In the genomic region with DNA sequence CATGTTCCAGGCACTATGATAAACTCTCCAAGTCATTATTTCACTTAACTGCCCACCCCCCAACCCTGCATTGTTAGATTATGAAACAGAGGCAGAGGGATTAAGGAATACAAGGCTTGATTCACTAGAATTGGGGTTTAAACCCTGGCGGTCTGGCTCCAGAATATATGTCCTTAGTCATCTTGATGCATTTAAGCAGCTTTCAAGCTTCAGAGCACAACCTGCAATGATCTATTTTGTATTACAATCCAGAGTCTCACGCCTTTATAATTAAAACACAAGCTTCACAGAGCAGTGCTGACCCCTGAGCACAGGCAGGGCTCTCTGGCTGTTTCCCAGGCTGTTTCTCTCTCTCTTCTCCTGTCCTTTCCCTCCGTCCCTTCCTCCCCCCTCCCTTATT, we compare ENCODE assay signal across 16 cellular contexts.
DNase-seq lines count a peak whose midpoint lies in the region; ATAC-seq and TF ChIP-seq lines count a peak whose summit lies in the region.
"Had no signal": no experiment of that assay in that cellular context is flagged by ENCODE, and none has a peak within 500 bp of the region (broad histone marks: within the 10 kb centered on the region; RNA-seq: fewer than 3 reads in every experiment).

No MANE protein-coding gene starts in this region.

- no peak overlapping the region for H2AFZ ChIP-seq in GM23338

- peaks cover 3% of the 10 kb centered on the region for H4K20me1 ChIP-seq in GM23338 (replicated peaks; ENCODE audit: insufficient read depth)

- no peaks in the 10 kb centered on the region for H3F3A ChIP-seq in GM23338 (replicated peaks; ENCODE audit: low read depth)

- no peak overlapping the region for H3K4me3 ChIP-seq in GM23338
- no peak overlapping the region for H3K4me3 ChIP-seq in HUES48 (ENCODE audit: low read depth, low read length)
- no peak overlapping the region for H3K4me3 ChIP-seq in retinal pigment epithelial cell (ENCODE audit: low read length)
- H3K4me3 ChIP-seq: BLaER1 treated with 17β-estradiol and CSF1 and Interleukin-3, amounts not matched to agents 10 nM and 100 nM had no signal

- peaks cover 61% of the 10 kb centered on the region for H3K4me1 ChIP-seq in GM23338 (ENCODE audit: insufficient read depth)
- peaks cover 41% of the 10 kb centered on the region for H3K4me1 ChIP-seq in HUES48 (ENCODE audit: control insufficient read depth, insufficient read depth, low read length)

- DNase-seq in GM23338 (ENCODE audit: low spot score) (no peak), retinal pigment epithelial cell (ENCODE audit: low read depth) (peak; percentile 91), omental fat pad (ENCODE audit: low spot score) (no peak), NCI-H146 (lab: John Stamatoyannopoulos, UW) (no peak)
- DNase-seq: Calu3; CD8-positive, alpha-beta T cell; DMS79 treated with DMSO at 0.1 percent for 48 hours; GF-D8; HCEC 1CT had no signal

- H3K4me2 ChIP-seq in GM23338 = peak overlapping the region; percentile 55; the same call in 1 of the 2 replicates
- H3K4me2 ChIP-seq: BLaER1 treated with 17β-estradiol and CSF1 and Interleukin-3, amounts not matched to agents 10 nM and 100 nM had no signal

- H3K9me2 ChIP-seq in GM23338 (ENCODE audit: insufficient read depth) = no peaks in the 10 kb centered on the region

- H3K27ac Mint-ChIP-seq in GM23338 (no peak overlapping the region), brain (peak overlapping the region in 3 of 5 experiments; percentile 3 to 69 (median 27))
- H3K27ac Mint-ChIP-seq: B cell; CD8-positive, alpha-beta T cell; IgD-negative memory B cell had no signal

- no peak overlapping the region for H3K9ac ChIP-seq in HUES48 (ENCODE audit: low read depth, low read length)
- H3K9ac ChIP-seq: BLaER1 treated with 17β-estradiol and CSF1 and Interleukin-3, amounts not matched to agents 10 nM and 100 nM had no signal

- H3K4me3 Mint-ChIP-seq in GM23338 (no peak overlapping the region), brain (no peak overlapping the region)
- H3K4me3 Mint-ChIP-seq: B cell; CD8-positive, alpha-beta T cell; IgD-negative memory B cell had no signal

- H3K79me2 ChIP-seq in GM23338 (replicated peaks; ENCODE audit: insufficient read depth) = peaks cover 92% of the 10 kb centered on the region

- H3K4me1 Mint-ChIP-seq in GM23338 (peaks cover 68% of the 10 kb centered on the region), brain (peaks cover 64% of the 10 kb centered on the region)

- H3K9me3 Mint-ChIP-seq in GM23338 = no peaks in the 10 kb centered on the region
- H3K9me3 Mint-ChIP-seq in brain = peaks cover 4 to 15% (median 11%) of the 10 kb centered on the region in 5 experiments
- H3K9me3 Mint-ChIP-seq: CD8-positive, alpha-beta T cell; IgD-negative memory B cell had no signal

- ATAC-seq in GM23338 (0 out of 3 replicates have a peak, but pooled peaks have one; percentile 19), HG03378 (IDR thresholded peaks at IDR 0.05; ENCODE audit: unreplicated experiment) (no peak), omental fat pad (ENCODE audit: low FRiP score) (no peak)
- ATAC-seq: CD8-positive, alpha-beta T cell; HepG2 had no signal

- H3K27me3 ChIP-seq in GM23338 (ENCODE audit: insufficient read depth) = no peaks in the 10 kb centered on the region
- H3K27me3 ChIP-seq in HUES48 (ENCODE audit: control insufficient read depth, insufficient read depth, low read length) = no peaks in the 10 kb centered on the region
- H3K27me3 ChIP-seq: BLaER1 treated with 17β-estradiol and CSF1 and Interleukin-3, amounts not matched to agents 10 nM and 100 nM had no signal

- H3K36me3 Mint-ChIP-seq in GM23338 (ENCODE audit: low read depth) (peaks cover under 1% of the 10 kb centered on the region; the same call in 2 of the 3 replicates), brain (peaks cover 39% of the 10 kb centered on the region)
- H3K36me3 Mint-ChIP-seq: CD8-positive, alpha-beta T cell; IgD-negative memory B cell had no signal

- no peak for TF ChIP-seq CTCF in GM23338 (conservative IDR thresholded peaks at IDR 0.05; ENCODE audit: low read depth in 2 of 2)
- no peak for TF ChIP-seq CTCF in brain (conservative IDR thresholded peaks at IDR 0.05)
- no peak for TF ChIP-seq CTCF in retinal pigment epithelial cell (conservative IDR thresholded peaks at IDR 0.05; ENCODE audit: low read depth, low read length)
- TF ChIP-seq CTCF in omental fat pad (IDR thresholded peaks at IDR 0.05) = no peak

- H3K9me3 ChIP-seq in HUES48 (ENCODE audit: control insufficient read depth, insufficient read depth, low read length) = no peaks in the 10 kb centered on the region

- H3K27me3 Mint-ChIP-seq in GM23338 (ENCODE audit: insufficient read depth, low read depth, poor library complexity) (peaks cover 12% of the 10 kb centered on the region), brain (peaks cover 7% of the 10 kb centered on the region)
- H3K27me3 Mint-ChIP-seq: B cell, IgD-negative memory B cell had no signal

- H3K27ac ChIP-seq in GM23338 (ENCODE audit: low read depth) (no peak overlapping the region), HUES48 (ENCODE audit: low read depth, low read length) (peak overlapping the region; percentile 31)
- H3K27ac ChIP-seq: BLaER1 treated with 17β-estradiol and CSF1 and Interleukin-3, amounts not matched to agents 10 nM and 100 nM had no signal

- no peaks in the 10 kb centered on the region for H3K36me3 ChIP-seq in GM23338 (ENCODE audit: insufficient read depth)
- H3K36me3 ChIP-seq in HUES48 (ENCODE audit: control insufficient read depth, insufficient read depth, low read length) = no peaks in the 10 kb centered on the region

TF ChIP-seq in GM23338, 12 proteins besides CTCF, POLR2A, EP300 and RAD21 (continues in another document):
- TF ChIP-seq STAT1 (IDR thresholded peaks at IDR 0.05; ENCODE audit: unreplicated experiment) = no peak
- TF ChIP-seq EZH2 (IDR thresholded peaks at IDR 0.05; ENCODE audit: low read depth, unreplicated experiment) = no peak
- TF ChIP-seq ZNF114 (CRISPR knock-in tag; IDR thresholded peaks at IDR 0.05) = no peak
- TF ChIP-seq, protein P1, sequence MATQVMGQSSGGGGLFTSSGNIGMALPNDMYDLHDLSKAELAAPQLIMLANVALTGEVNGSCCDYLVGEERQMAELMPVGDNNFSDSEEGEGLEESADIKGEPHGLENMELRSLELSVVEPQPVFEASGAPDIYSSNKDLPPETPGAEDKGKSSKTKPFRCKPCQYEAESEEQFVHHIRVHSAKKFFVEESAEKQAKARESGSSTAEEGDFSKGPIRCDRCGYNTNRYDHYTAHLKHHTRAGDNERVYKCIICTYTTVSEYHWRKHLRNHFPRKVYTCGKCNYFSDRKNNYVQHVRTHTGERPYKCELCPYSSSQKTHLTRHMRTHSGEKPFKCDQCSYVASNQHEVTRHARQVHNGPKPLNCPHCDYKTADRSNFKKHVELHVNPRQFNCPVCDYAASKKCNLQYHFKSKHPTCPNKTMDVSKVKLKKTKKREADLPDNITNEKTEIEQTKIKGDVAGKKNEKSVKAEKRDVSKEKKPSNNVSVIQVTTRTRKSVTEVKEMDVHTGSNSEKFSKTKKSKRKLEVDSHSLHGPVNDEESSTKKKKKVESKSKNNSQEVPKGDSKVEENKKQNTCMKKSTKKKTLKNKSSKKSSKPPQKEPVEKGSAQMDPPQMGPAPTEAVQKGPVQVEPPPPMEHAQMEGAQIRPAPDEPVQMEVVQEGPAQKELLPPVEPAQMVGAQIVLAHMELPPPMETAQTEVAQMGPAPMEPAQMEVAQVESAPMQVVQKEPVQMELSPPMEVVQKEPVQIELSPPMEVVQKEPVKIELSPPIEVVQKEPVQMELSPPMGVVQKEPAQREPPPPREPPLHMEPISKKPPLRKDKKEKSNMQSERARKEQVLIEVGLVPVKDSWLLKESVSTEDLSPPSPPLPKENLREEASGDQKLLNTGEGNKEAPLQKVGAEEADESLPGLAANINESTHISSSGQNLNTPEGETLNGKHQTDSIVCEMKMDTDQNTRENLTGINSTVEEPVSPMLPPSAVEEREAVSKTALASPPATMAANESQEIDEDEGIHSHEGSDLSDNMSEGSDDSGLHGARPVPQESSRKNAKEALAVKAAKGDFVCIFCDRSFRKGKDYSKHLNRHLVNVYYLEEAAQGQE (IDR thresholded peaks at IDR 0.05; ENCODE audit: unreplicated experiment) = no peak
- TF ChIP-seq POLR2AphosphoS5 (IDR thresholded peaks at IDR 0.05; ENCODE audit: low read depth) = no peak
- no peak for TF ChIP-seq CREB1 (CRISPR knock-in tag; IDR thresholded peaks at IDR 0.05; ENCODE audit: low read depth)
- TF ChIP-seq, protein P2, sequence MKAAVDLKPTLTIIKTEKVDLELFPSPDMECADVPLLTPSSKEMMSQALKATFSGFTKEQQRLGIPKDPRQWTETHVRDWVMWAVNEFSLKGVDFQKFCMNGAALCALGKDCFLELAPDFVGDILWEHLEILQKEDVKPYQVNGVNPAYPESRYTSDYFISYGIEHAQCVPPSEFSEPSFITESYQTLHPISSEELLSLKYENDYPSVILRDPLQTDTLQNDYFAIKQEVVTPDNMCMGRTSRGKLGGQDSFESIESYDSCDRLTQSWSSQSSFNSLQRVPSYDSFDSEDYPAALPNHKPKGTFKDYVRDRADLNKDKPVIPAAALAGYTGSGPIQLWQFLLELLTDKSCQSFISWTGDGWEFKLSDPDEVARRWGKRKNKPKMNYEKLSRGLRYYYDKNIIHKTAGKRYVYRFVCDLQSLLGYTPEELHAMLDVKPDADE (IDR thresholded peaks at IDR 0.05) = no peak
- TF ChIP-seq JUNB (IDR thresholded peaks at IDR 0.05; ENCODE audit: unreplicated experiment) = no peak
